In the genomic region with DNA sequence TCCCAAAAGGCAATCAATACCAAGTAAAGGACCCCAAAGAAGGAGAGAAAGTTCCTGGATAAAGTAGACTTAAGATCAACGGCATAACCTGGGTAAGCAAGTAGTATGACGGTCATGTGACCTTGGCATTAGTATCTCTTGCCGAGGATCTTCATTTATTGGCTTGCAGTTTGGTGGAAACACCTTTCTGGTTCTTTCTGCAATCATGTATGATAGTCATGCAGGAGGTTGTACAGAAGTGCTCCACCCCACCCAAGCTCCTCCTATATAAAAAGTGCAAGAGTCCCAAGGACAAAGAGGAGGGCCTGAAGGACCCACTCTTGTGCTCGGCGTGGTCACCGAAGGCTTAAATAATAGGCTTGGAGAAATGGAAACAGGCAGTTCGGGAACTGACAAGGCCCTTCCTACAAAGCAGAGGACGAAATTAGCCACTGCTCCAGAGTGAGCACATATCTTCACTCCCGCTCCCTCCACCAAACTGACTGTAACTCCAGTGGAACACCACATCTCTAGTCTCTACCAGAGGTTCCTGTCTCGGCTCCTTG, we compare ENCODE assay signal across 8 cellular contexts. TPM values are rescaled to one million over a fixed set of nuclear protein-coding genes. Genes with fewer than 3 reads are reported as not detected.
A peak's percentile ranks its signal among the peaks of the same experiment; 100 is the strongest.
DNase-seq lines count a peak whose midpoint lies in the region; ATAC-seq and TF ChIP-seq lines count a peak whose summit lies in the region.

No MANE protein-coding gene starts in this region.

- ATAC-seq in GM21786 (IDR thresholded peaks at IDR 0.05; ENCODE audit: unreplicated experiment), result no peak

- H3K9ac ChIP-seq in iPS-18a (ENCODE audit: low read length), result peak overlapping the region; percentile 88

- 1 to 2% (median 1%) methylated on average over 10 of the region's 10 CpGs for WGBS in spleen, 5 donors

- no peak for TF ChIP-seq POLR2A in spleen (IDR thresholded peaks at IDR 0.05)

- peak; percentile 46 for DNase-seq in NCI-H748 (lab: John Stamatoyannopoulos, UW; ENCODE audit: unreplicated experiment)
- no peak for DNase-seq in NCI-H748 treated with DMSO at 0.1 percent for 48 hours (lab: John Stamatoyannopoulos, UW)
- peak; percentile 27 for DNase-seq in NCI-H2227 (lab: John Stamatoyannopoulos, UW; ENCODE audit: unreplicated experiment)
- no peak for DNase-seq in ascending aorta (ENCODE audit: low spot score in 2 of 2)
- DNase-seq in spleen, result no peak
- DNase-seq in germinal center (ENCODE audit: low spot score), result no peak

- peak overlapping the region; percentile 82 to 93 for H3K4me3 ChIP-seq in ascending aorta
- peak overlapping the region; percentile 94 for H3K4me3 ChIP-seq in iPS-18a (ENCODE audit: low read length)
- H3K4me3 ChIP-seq in spleen, result peak overlapping the region; percentile 84 to 95 (median 94)

- intact Hi-C loops in ascending aorta (cut with DNase I), result no loop called here
- intact Hi-C loops in spleen (cut with DNase I; ENCODE audit: low total_unique reads), result no loop called here

- no peak for TF ChIP-seq CTCF in ascending aorta (IDR thresholded peaks at IDR 0.05)
- no peak for TF ChIP-seq CTCF in spleen (IDR thresholded peaks at IDR 0.05 in 8 of 11, conservative IDR thresholded peaks at IDR 0.05 in 3 of 11)

- H3K27me3 ChIP-seq in ascending aorta (no peaks in the 10 kb centered on the region), iPS-18a (ENCODE audit: control insufficient read depth, insufficient read depth, low read length) (no peaks in the 10 kb centered on the region), spleen (replicated peaks in 1 of 7) (no peaks in the 10 kb centered on the region)

- H3K9me3 ChIP-seq in ascending aorta (no peaks in the 10 kb centered on the region), iPS-18a (ENCODE audit: control insufficient read depth, low read depth, low read length) (no peaks in the 10 kb centered on the region), spleen (no peaks in the 10 kb centered on the region)

- H3K27ac ChIP-seq in ascending aorta (peak overlapping the region; percentile 91 to 96), iPS-18a (ENCODE audit: low read length) (peak overlapping the region; percentile 9), spleen (peak overlapping the region; percentile 91 to 99 (median 95))

- peaks cover 9 to 25% of the 10 kb centered on the region in 2 donors for H3K4me1 ChIP-seq in ascending aorta
- peaks cover 12% of the 10 kb centered on the region for H3K4me1 ChIP-seq in iPS-18a (ENCODE audit: control insufficient read depth, low read depth, low read length)
- H3K4me1 ChIP-seq in spleen, result peaks cover 25 to 82% (median 69%) of the 10 kb centered on the region in 6 donors

- H3K36me3 ChIP-seq in ascending aorta, result peaks cover 3 to 11% of the 10 kb centered on the region in 2 donors
- peaks cover 13% of the 10 kb centered on the region for H3K36me3 ChIP-seq in iPS-18a (ENCODE audit: control insufficient read depth, low read depth, low read length)
- peaks cover 0 to 51% (median 0%) of the 10 kb centered on the region in 6 donors for H3K36me3 ChIP-seq in spleen

RNA-seq across cellular contexts. Expression of gene CS, which starts 0.8 kb away (rescaled TPM):
- total RNA-seq in ascending aorta (55.2 TPM), spleen (100 to 1,000 TPM; 115 to 141 (median 132) TPM)
- 10 to 100 TPM; 35.6 to 45.8 (median 36.6) TPM for polyA plus RNA-seq in spleen

RNA-seq across cellular contexts. Expression of gene CNPY2, which starts 16.4 kb away (rescaled TPM):
- total RNA-seq in ascending aorta (34.6 TPM), spleen (10 to 100 TPM; 63.0 to 79.7 (median 71.9) TPM)
- polyA plus RNA-seq in spleen, result 10 to 100 TPM; 81.9 to 86.9 (median 86.7) TPM

RNA-seq across cellular contexts. Expression of gene COQ10A, which starts 32.6 kb away (rescaled TPM):
- total RNA-seq in ascending aorta (4.8 TPM), spleen (10 to 100 TPM; 13.9 to 37.3 (median 19.6) TPM)
- 10 to 100 TPM; 18.7 to 32.7 (median 21.9) TPM for polyA plus RNA-seq in spleen

RNA-seq across cellular contexts. Expression of gene PAN2, which starts 34.4 kb away (rescaled TPM):
- total RNA-seq in ascending aorta (45.3 TPM), spleen (100 to 1,000 TPM in 4 of 7 donors, 10 to 100 TPM in 3; 47.4 to 132 (median 100) TPM)
- polyA plus RNA-seq in spleen, result 10 to 100 TPM; 34.8 to 56.5 (median 54.4) TPM

RNA-seq across cellular contexts. Expression of gene IL23A, which starts 39.3 kb away (rescaled TPM):
- total RNA-seq in ascending aorta (not detected), spleen (1 to 10 TPM; 1.1 to 4.5 (median 2.0) TPM)
- 1 to 10 TPM; 1.8 to 4.0 (median 3.6) TPM for polyA plus RNA-seq in spleen

Comparison
In these comparisons a context has a peak if more than half of its experiments do, and no peak if none do; other contexts are left out.
1. DNase-seq: peak in NCI-H748 (single experiment) and NCI-H2227 (single experiment); none in NCI-H748 treated with DMSO at 0.1 percent for 48 hours (single experiment), ascending aorta (0 of 2), spleen (single experiment) and germinal center (single experiment).
2. H3K27ac ChIP-seq: peak in every context shown above with its lines; median percentile 95 in spleen; 94 in ascending aorta; 9 in iPS-18a.
3. Peak in every context shown above with its lines, with median percentiles within 50 percentile points of each other: H3K4me3 ChIP-seq.